In the genomic region with DNA sequence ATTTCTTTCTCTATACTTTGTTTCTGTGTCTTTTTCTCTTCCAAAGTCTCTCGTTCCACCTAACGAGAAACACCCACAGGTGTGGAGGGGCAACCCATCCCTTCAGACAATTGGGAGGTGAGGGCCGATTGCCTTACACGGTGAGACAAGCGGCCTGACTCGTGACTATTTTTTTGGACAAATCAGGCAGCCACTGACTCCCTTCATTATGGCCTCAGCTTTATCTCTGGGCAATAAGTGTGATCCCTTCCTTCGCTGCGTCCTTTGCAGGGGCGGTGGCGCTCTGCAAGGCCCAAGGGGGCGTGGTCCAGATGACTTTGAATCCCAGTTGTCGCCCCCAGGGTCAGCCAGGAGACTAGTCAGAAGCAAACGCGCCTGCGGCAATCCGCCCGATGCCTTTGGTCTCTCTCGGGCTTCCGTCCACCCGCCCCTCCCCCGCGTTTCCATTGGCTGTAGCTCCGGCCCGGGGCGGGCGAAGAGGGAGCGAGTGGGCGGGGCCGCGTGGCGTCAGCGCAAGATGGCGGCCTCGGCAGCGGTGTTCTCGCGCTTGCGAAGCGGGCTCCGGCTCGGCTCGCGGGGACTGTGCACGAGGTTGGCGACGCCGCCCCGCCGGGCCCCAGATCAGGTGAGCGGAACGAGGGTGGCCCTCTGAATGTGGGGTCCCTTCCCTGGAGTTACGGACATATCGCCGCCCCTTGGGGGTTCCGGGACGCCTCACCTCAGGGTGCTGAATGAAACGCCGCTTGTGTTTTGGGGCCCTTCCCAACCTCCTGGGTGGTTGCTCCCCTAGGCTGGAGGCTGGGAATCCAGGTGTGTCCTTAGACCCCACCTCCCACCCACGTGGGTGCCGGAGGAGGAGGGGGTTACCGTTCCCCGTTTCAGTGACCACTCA, we compare ENCODE assay signal across 8 cellular contexts. TPM values are rescaled to one million over a fixed set of nuclear protein-coding genes. Genes with fewer than 3 reads are reported as not detected.
A peak's percentile ranks its signal among the peaks of the same experiment; 100 is the strongest.
DNase-seq lines count a peak whose midpoint lies in the region; ATAC-seq and TF ChIP-seq lines count a peak whose summit lies in the region.

A gene (plus strand): TSS at position 502 of the 892 bp plus-strand sequence. CDS start 16 bp downstream, at position 518.

- H3K36me3 Mint-ChIP-seq in brain: peaks cover 35% of the 10 kb centered on the region

- H3K4me3 ChIP-seq in iPS DF 6.9 (ENCODE audit: low read length): peak within 1 kb of the TSS; percentile 80
- peak within 1 kb of the TSS; percentile 92 to 100 (median 99) for H3K4me3 ChIP-seq in gastrocnemius medialis

- DNase-seq in A172 (ENCODE audit: low spot score): peak; percentile 94
- peak; percentile 97 for DNase-seq in NCI-H2171 (lab: John Stamatoyannopoulos, UW)
- DNase-seq in UCSD-AML1 (lab: John Stamatoyannopoulos, UW; ENCODE audit: unreplicated experiment): peak; percentile 97
- DNase-seq in iPS DF 6.9 (ENCODE audit: low read depth, low spot score): peak; percentile 95
- peak; percentile 91 to 97 for DNase-seq in gastrocnemius medialis

- H3K4me1 ChIP-seq in iPS DF 6.9 (ENCODE audit: control insufficient read depth, insufficient read depth, low read length) (0 out of 2 replicates have a peak, but pooled peaks cover 2% of the 10 kb centered on the region), gastrocnemius medialis (peaks cover 11% of the 10 kb centered on the region in 2 donors)

- WGBS in iPS DF 6.9 (ENCODE audit: insufficient coverage, insufficient read length): no CpG with 5 or more reads among the region's 62 CpGs

- ATAC-seq in GM18861 (IDR thresholded peaks at IDR 0.05; ENCODE audit: unreplicated experiment) (peak; percentile 79), HG03095 (IDR thresholded peaks at IDR 0.05; ENCODE audit: unreplicated experiment) (peak; percentile 76), gastrocnemius medialis (peak; percentile 97 to 98)

- TF ChIP-seq CTCF in brain (conservative IDR thresholded peaks at IDR 0.05) (peak in 1 of 2 experiments; percentile 26), gastrocnemius medialis (IDR thresholded peaks at IDR 0.05 in 4 of 5, conservative IDR thresholded peaks at IDR 0.05 in 1 of 5) (no peak)

- peaks cover 8% of the 10 kb centered on the region for H3K27me3 Mint-ChIP-seq in brain

- H3K9me3 ChIP-seq in iPS DF 6.9 (ENCODE audit: control insufficient read depth, insufficient read depth, low read length) (no peaks in the 10 kb centered on the region), gastrocnemius medialis (no peaks in the 10 kb centered on the region)

- peak within 1 kb of the TSS; percentile 91 to 99 (median 99) for H3K27ac Mint-ChIP-seq in brain

- H3K4me1 Mint-ChIP-seq in brain: peaks cover 38% of the 10 kb centered on the region

- no peaks in the 10 kb centered on the region for H3K27me3 ChIP-seq in iPS DF 6.9 (ENCODE audit: control insufficient read depth, insufficient read depth, low read length)
- no peaks in the 10 kb centered on the region for H3K27me3 ChIP-seq in gastrocnemius medialis

- H3K36me3 ChIP-seq in iPS DF 6.9 (ENCODE audit: control insufficient read depth, insufficient read depth, low read length): peaks cover 12% of the 10 kb centered on the region
- peaks cover 0 to 33% of the 10 kb centered on the region in 2 donors for H3K36me3 ChIP-seq in gastrocnemius medialis

- no peaks in the 10 kb centered on the region for H3K9me3 Mint-ChIP-seq in brain

- H3K4me3 Mint-ChIP-seq in brain: peak within 1 kb of the TSS; percentile 84 to 97 (median 95)

- intact Hi-C loops in gastrocnemius medialis (cut with DNase I; ENCODE audit: low total_unique reads): loop anchor here (1.0 to 5.0 kb wide), 4 partner anchors 33 to 356 kb away; a partner anchor contains a TSS

- H3K27ac ChIP-seq in iPS DF 6.9 (ENCODE audit: low read length) (no peak within 1 kb of the TSS), gastrocnemius medialis (peak within 1 kb of the TSS; percentile 88 to 95 (median 92))

- in situ Hi-C loops in gastrocnemius medialis (cut with MboI; ENCODE audit: low sequenced_read_pairs in 4 of 4): no loop called here

- TF ChIP-seq POLR2A in gastrocnemius medialis (IDR thresholded peaks at IDR 0.05): peak; percentile 44 to 71

RNA-seq across cellular contexts. Expression of the gene that starts here (rescaled TPM):
- total RNA-seq in A172 (2014; rRNA removed; shearing (Covaris generic)): 116 and 127 TPM in 2 replicates
- 94.7 TPM for polyA plus RNA-seq in brain (ENCODE audit: insufficient read depth, low read depth, low replicate concordance)
- total RNA-seq in gastrocnemius medialis: 10 to 100 TPM; 66.9 to 97.6 (median 85.6) TPM
